9 cellular contexts compared by ENCODE assay signal in the genomic region with DNA sequence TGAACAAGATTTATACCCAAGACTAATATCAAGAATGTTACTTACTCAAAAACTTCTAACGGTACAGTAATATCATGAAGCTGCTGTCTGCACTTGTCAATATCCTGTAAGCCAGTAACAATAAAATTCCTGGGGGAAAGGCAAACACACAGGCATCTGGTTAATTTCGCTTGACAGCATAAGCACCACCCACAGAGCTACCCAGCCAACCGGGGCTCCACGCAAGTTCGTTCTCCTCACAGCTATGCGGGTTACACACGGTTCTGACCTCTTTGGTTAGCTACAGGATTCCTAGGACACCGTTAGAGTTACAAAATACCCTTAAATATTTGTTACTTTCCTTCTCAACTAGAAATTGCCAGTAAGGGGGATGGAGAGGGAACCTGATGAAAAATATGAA. TPM values are rescaled to one million over a fixed set of nuclear protein-coding genes. Genes with fewer than 3 reads are reported as not detected.
A peak's percentile ranks its signal among the peaks of the same experiment; 100 is the strongest.
DNase-seq lines count a peak whose midpoint lies in the region; ATAC-seq, FAIRE-seq and TF ChIP-seq lines count a peak whose summit lies in the region.
"Had no signal": no experiment of that assay in that cellular context is flagged by ENCODE, and none has a peak within 500 bp of the region (broad histone marks: within the 10 kb centered on the region; RNA-seq: fewer than 3 reads in every experiment).

No MANE protein-coding gene starts in this region.

- no peak for FAIRE-seq in D721Med (lab: Jason Lieb, UNC)
- FAIRE-seq: colon had no signal

- TF ChIP-seq CTCF in MCF 10A (IDR thresholded peaks at IDR 0.05; ENCODE audit: unreplicated experiment) (no peak), vagina (IDR thresholded peaks at IDR 0.05) (no peak), D721Med (IDR thresholded peaks at IDR 0.05; ENCODE audit: insufficient read depth, missing control alignments) (no peak)

- peaks cover 57% of the 10 kb centered on the region for H3K36me3 Mint-ChIP-seq in stimulated activated naive CD8-positive, alpha-beta T cell treated with anti-CD3 and anti-CD28 coated beads, Interleukin-15, Interleukin-2, amounts not matched to agents 100 ng/mL and 50 ng/mL, for 24 hours (ENCODE audit: low read depth)
- peaks cover 53% of the 10 kb centered on the region for H3K36me3 Mint-ChIP-seq in MCF 10A (ENCODE audit: insufficient read depth, unreplicated experiment)

- intact Hi-C loops in MCF 10A (cut with micrococcal nuclease) = loop anchor here (5.0 to 10.0 kb wide), 2 partner anchors 200 to 368 kb away; no protein-coding TSS in a partner anchor
- intact Hi-C loops in vagina (cut with DNase I) = no loop called here

- no peaks in the 10 kb centered on the region for H3K27me3 Mint-ChIP-seq in stimulated activated naive CD8-positive, alpha-beta T cell treated with anti-CD3 and anti-CD28 coated beads, Interleukin-15, Interleukin-2, amounts not matched to agents 100 ng/mL and 50 ng/mL, for 24 hours
- H3K27me3 Mint-ChIP-seq in MCF 10A (ENCODE audit: insufficient read depth, unreplicated experiment) = no peaks in the 10 kb centered on the region

- H3K9me3 Mint-ChIP-seq in stimulated activated naive CD8-positive, alpha-beta T cell treated with anti-CD3 and anti-CD28 coated beads, Interleukin-15, Interleukin-2, amounts not matched to agents 100 ng/mL and 50 ng/mL, for 24 hours = no peaks in the 10 kb centered on the region
- H3K9me3 Mint-ChIP-seq in MCF 10A (ENCODE audit: unreplicated experiment) = no peaks in the 10 kb centered on the region

- H3K4me3 ChIP-seq in mononuclear cell (ENCODE audit: low read length) (peak overlapping the region; percentile 89), vagina (peak overlapping the region; percentile 83 to 99)

- peaks cover 0 to 35% of the 10 kb centered on the region in 2 donors for H3K36me3 ChIP-seq in vagina

- DNase-seq in stimulated activated naive CD8-positive, alpha-beta T cell treated with anti-CD3 and anti-CD28 coated beads, Interleukin-15, Interleukin-2, amounts not matched to agents 100 U/mL and 50 U/mL, for 24 hours = no peak
- DNase-seq in MCF 10A (ENCODE audit: unreplicated experiment) (no peak), vagina (ENCODE audit: extremely low spot score in 2 of 2) (peak; percentile 52 to 67), D721Med (ENCODE audit: insufficient read length, low spot score) (no peak), KBM-7 (no peak)

- H3K4me1 ChIP-seq in mononuclear cell (ENCODE audit: insufficient read depth, low read length) = peaks cover 28% of the 10 kb centered on the region
- peaks cover 29% of the 10 kb centered on the region for H3K4me1 ChIP-seq in vagina

- H3K27ac ChIP-seq in vagina = peak overlapping the region; percentile 81

- no peak for ATAC-seq in stimulated activated naive CD8-positive, alpha-beta T cell treated with anti-CD3 and anti-CD28 coated beads, Interleukin-15, Interleukin-2, amounts not matched to agents 100 U/mL and 50 U/mL, for 24 hours
- no peak for ATAC-seq in HG02571 (IDR thresholded peaks at IDR 0.05; ENCODE audit: unreplicated experiment)

- CTCF ChIA-PET in MCF 10A (lab: Yijun Ruan, JAX) = interaction anchor here (0.6 to 1.0 kb wide), 4 partner anchors 15 to 932 kb away, joined by 3 read pairs; no protein-coding TSS in a partner anchor

- POLR2A ChIA-PET in MCF 10A (lab: Yijun Ruan, JAX) = no interaction called here

- no peak for TF ChIP-seq POLR2A in vagina (IDR thresholded peaks at IDR 0.05)

- H3K4me1 Mint-ChIP-seq in stimulated activated naive CD8-positive, alpha-beta T cell treated with anti-CD3 and anti-CD28 coated beads, Interleukin-15, Interleukin-2, amounts not matched to agents 100 ng/mL and 50 ng/mL, for 24 hours (ENCODE audit: low read depth) = peaks cover 47% of the 10 kb centered on the region
- H3K4me1 Mint-ChIP-seq in MCF 10A (ENCODE audit: insufficient read depth, unreplicated experiment) = peaks cover 14% of the 10 kb centered on the region

- in situ Hi-C loops in KBM-7 (cut with MboI; ENCODE audit: low pct_unique_long_range_greater_than_20kb, low sequenced_read_pairs) = no loop called here

- peak overlapping the region; percentile 98 for H3K27ac Mint-ChIP-seq in stimulated activated naive CD8-positive, alpha-beta T cell treated with anti-CD3 and anti-CD28 coated beads, Interleukin-15, Interleukin-2, amounts not matched to agents 100 ng/mL and 50 ng/mL, for 24 hours
- H3K27ac Mint-ChIP-seq in MCF 10A (ENCODE audit: low read depth, unreplicated experiment) = no peak overlapping the region

- H3K9me3 ChIP-seq in mononuclear cell (ENCODE audit: low read depth, low read length) (no peaks in the 10 kb centered on the region), vagina (no peaks in the 10 kb centered on the region)

- no TSS peak for BruUV-seq in MCF 10A (replicated peaks; lab: Mats Ljungman, UMichigan)

- peak overlapping the region; percentile 99 for H3K4me3 Mint-ChIP-seq in stimulated activated naive CD8-positive, alpha-beta T cell treated with anti-CD3 and anti-CD28 coated beads, Interleukin-15, Interleukin-2, amounts not matched to agents 100 ng/mL and 50 ng/mL, for 24 hours
- H3K4me3 Mint-ChIP-seq in MCF 10A (ENCODE audit: unreplicated experiment) = peak overlapping the region; percentile 99

- H3K27me3 ChIP-seq in mononuclear cell (ENCODE audit: insufficient read depth, low read length) (no peaks in the 10 kb centered on the region), vagina (no peaks in the 10 kb centered on the region)

RNA-seq across cellular contexts. Expression of gene MED10, which starts 1.2 kb away (rescaled TPM):
- 84.9 and 85.1 TPM in 2 replicates for total RNA-seq in MCF 10A (2022)
- 32.6 TPM for total RNA-seq in mononuclear cell
- total RNA-seq in vagina = 32.7 TPM

Comparison
In these comparisons a context has a peak if more than half of its experiments do, and no peak if none do; other contexts are left out.
1. DNase-seq: peak in vagina (2 of 2); none in stimulated activated naive CD8-positive, alpha-beta T cell treated with anti-CD3 and anti-CD28 coated beads, Interleukin-15, Interleukin-2, amounts not matched to agents 100 U/mL and 50 U/mL, for 24 hours (single experiment), MCF 10A (single experiment), D721Med (single experiment) and KBM-7 (single experiment).